In genomic region chr7:118352854-118353453, GRCh38 we compare ENCODE assay signal across 9 cellular contexts.
A peak's percentile ranks its signal among the peaks of the same experiment; 100 is the strongest.
DNase-seq lines count a peak whose midpoint lies in the region; ATAC-seq and TF ChIP-seq lines count a peak whose summit lies in the region.
"Had no signal": no experiment of that assay in that cellular context is flagged by ENCODE, and none has a peak within 500 bp of the region (broad histone marks: within the 10 kb centered on the region; RNA-seq: fewer than 3 reads in every experiment).

No MANE protein-coding gene starts in this region.

- H3K4me3 Mint-ChIP-seq in activated CD8-positive, alpha-beta memory T cell treated with anti-CD3 and anti-CD28 coated beads, Interleukin-2, amount 10 ng/mL, durations not matched to agents 7 days and 5 days: no peak overlapping the region
- H3K4me3 Mint-ChIP-seq: central memory CD8-positive, alpha-beta T cell had no signal

- H3K36me3 Mint-ChIP-seq in activated CD8-positive, alpha-beta memory T cell treated with anti-CD3 and anti-CD28 coated beads, Interleukin-2, amount 10 ng/mL, durations not matched to agents 7 days and 5 days: no peaks in the 10 kb centered on the region

- TF ChIP-seq EP300 in SK-N-SH (IDR thresholded peaks at IDR 0.05; ENCODE audit: borderline replicate concordance in 1 of 2, low read depth in 1 of 2, low read length in 1 of 2): no peak
- TF ChIP-seq EP300 in ovary (IDR thresholded peaks at IDR 0.05): no peak

- no peak overlapping the region for H3K4me2 ChIP-seq in SK-N-SH

- peaks cover 4% of the 10 kb centered on the region for H3K4me1 Mint-ChIP-seq in activated CD8-positive, alpha-beta memory T cell treated with anti-CD3 and anti-CD28 coated beads, Interleukin-2, amount 10 ng/mL, durations not matched to agents 7 days and 5 days
- H3K4me1 Mint-ChIP-seq: central memory CD8-positive, alpha-beta T cell had no signal

- H3K79me2 ChIP-seq in SK-N-SH (ENCODE audit: insufficient read depth): no peaks in the 10 kb centered on the region

- intact Hi-C loops in ovary (cut with DNase I): no loop called here

- CTCF ChIA-PET in SK-N-SH (lab: Yijun Ruan, JAX): interaction anchor here (0.6 to 3.7 kb wide), 32 partner anchors 8 to 866 kb away, joined by 3 to 52 read pairs (median 4); no protein-coding TSS in a partner anchor
- CTCF ChIA-PET in activated CD8-positive, alpha-beta memory T cell treated with anti-CD3 and anti-CD28 coated beads, Interleukin-2, amount 10 ng/mL, durations not matched to agents 7 days and 5 days (lab: Charles Lee): no interaction called here

- TF ChIP-seq RAD21 in SK-N-SH (IDR thresholded peaks at IDR 0.05; ENCODE audit: low read length): peak; percentile 88

- no peak for TF ChIP-seq POLR2A in ovary (IDR thresholded peaks at IDR 0.05)

- DNase-seq in LNCaP clone FGC (ENCODE audit: low read depth) (peak; percentile 46), SK-N-SH (peak; percentile 16), left lobe of liver (ENCODE audit: low spot score) (no peak), activated gamma-delta T cell treated with Interleukin-2 at 50 U/mL for 16 hours (no peak), ovary (no peak)
- no peak for DNase-seq in activated CD8-positive, alpha-beta memory T cell treated with anti-CD3 and anti-CD28 coated beads, Interleukin-2, amount 10 ng/mL, durations not matched to agents 7 days and 5 days

- H3K36me3 ChIP-seq in SK-N-SH (replicated peaks in 1 of 2; ENCODE audit: control insufficient read depth in 1 of 2, insufficient read depth in 2 of 2, low read length in 1 of 2): no peaks in the 10 kb centered on the region
- no peaks in the 10 kb centered on the region for H3K36me3 ChIP-seq in ovary

- no peak overlapping the region for H3K27ac Mint-ChIP-seq in activated CD8-positive, alpha-beta memory T cell treated with anti-CD3 and anti-CD28 coated beads, Interleukin-2, amount 10 ng/mL, durations not matched to agents 7 days and 5 days

- H4K20me1 ChIP-seq in SK-N-SH (ENCODE audit: insufficient read depth): no peaks in the 10 kb centered on the region

- no peaks in the 10 kb centered on the region for H3K9me2 ChIP-seq in SK-N-SH

- no peaks in the 10 kb centered on the region for H3K4me1 ChIP-seq in SK-N-SH (ENCODE audit: control insufficient read depth in 1 of 2, insufficient read depth in 2 of 2, low read depth in 1 of 2, low read length in 1 of 2)
- no peaks in the 10 kb centered on the region for H3K4me1 ChIP-seq in ovary (ENCODE audit: insufficient read depth)

- H3K4me3 ChIP-seq in LNCaP clone FGC (ENCODE audit: low read depth, low read length) (no peak overlapping the region), SK-N-SH (ENCODE audit: low read depth in 2 of 2, low read length in 1 of 2) (no peak overlapping the region), ovary (no peak overlapping the region)

- H3K9me3 Mint-ChIP-seq in activated CD8-positive, alpha-beta memory T cell treated with anti-CD3 and anti-CD28 coated beads, Interleukin-2, amount 10 ng/mL, durations not matched to agents 7 days and 5 days (ENCODE audit: low read depth): peaks cover 2% of the 10 kb centered on the region
- H3K9me3 Mint-ChIP-seq: central memory CD8-positive, alpha-beta T cell had no signal

- peaks cover 5% of the 10 kb centered on the region for H3K27me3 Mint-ChIP-seq in activated CD8-positive, alpha-beta memory T cell treated with anti-CD3 and anti-CD28 coated beads, Interleukin-2, amount 10 ng/mL, durations not matched to agents 7 days and 5 days
- H3K27me3 Mint-ChIP-seq: central memory CD8-positive, alpha-beta T cell had no signal

- H3K27ac ChIP-seq in SK-N-SH (ENCODE audit: low read depth in 2 of 2, low read length in 1 of 2): no peak overlapping the region
- H3K27ac ChIP-seq in ovary: no peak overlapping the region

- no peaks in the 10 kb centered on the region for H3K9me3 ChIP-seq in SK-N-SH
- H3K9me3 ChIP-seq in ovary: no peaks in the 10 kb centered on the region

- ATAC-seq in GM18519 (IDR thresholded peaks at IDR 0.05; ENCODE audit: low FRiP score, unreplicated experiment) (peak; percentile 63), left lobe of liver (peak; percentile 26), GM19467 (IDR thresholded peaks at IDR 0.05; ENCODE audit: unreplicated experiment) (no peak)
- ATAC-seq in activated CD8-positive, alpha-beta memory T cell treated with anti-CD3 and anti-CD28 coated beads, Interleukin-2, amount 10 ng/mL, durations not matched to agents 7 days and 5 days: no peak

- H3K9ac ChIP-seq in SK-N-SH: no peak overlapping the region

- H3F3A ChIP-seq in SK-N-SH (replicated peaks; ENCODE audit: insufficient read depth): no peaks in the 10 kb centered on the region

- no peak overlapping the region for H2AFZ ChIP-seq in SK-N-SH (ENCODE audit: low read depth)

- WGBS in SK-N-SH (ENCODE audit: low lambda C conversion rate): 35% methylated on average over 3 of the region's 3 CpGs
- 44 to 52% (median 45%) methylated on average over 3 of the region's 3 CpGs for WGBS in ovary, 3 donors

- TF ChIP-seq CTCF in LNCaP clone FGC (IDR thresholded peaks at IDR 0.05; ENCODE audit: control insufficient read depth, extremely low read depth, insufficient read depth) (peak; percentile 65), SK-N-SH (IDR thresholded peaks at IDR 0.05) (peak; percentile 57), ovary (IDR thresholded peaks at IDR 0.05) (no peak)

- H3K27me3 ChIP-seq in SK-N-SH (ENCODE audit: insufficient read depth) (no peaks in the 10 kb centered on the region), ovary (no peaks in the 10 kb centered on the region)

- POLR2A ChIA-PET in SK-N-SH (lab: Yijun Ruan, JAX): no interaction called here

TF ChIP-seq in SK-N-SH, 30 proteins besides CTCF, POLR2A, EP300 and RAD21:
- peak; percentile 60 for TF ChIP-seq SMC3 (IDR thresholded peaks at IDR 0.05; ENCODE audit: low read depth, low read length)
- no peak for TF ChIP-seq MXI1 (IDR thresholded peaks at IDR 0.05; ENCODE audit: low read depth, low read length)

Comparison
In these comparisons a context has a peak if more than half of its experiments do, and no peak if none do; other contexts are left out.
1. ATAC-seq: peak in GM18519 (single experiment) and left lobe of liver (single experiment); none in activated CD8-positive, alpha-beta memory T cell treated with anti-CD3 and anti-CD28 coated beads, Interleukin-2, amount 10 ng/mL, durations not matched to agents 7 days and 5 days (single experiment) and GM19467 (single experiment).
2. DNase-seq: peak in LNCaP clone FGC (single experiment) and SK-N-SH (single experiment); none in left lobe of liver (single experiment), activated CD8-positive, alpha-beta memory T cell treated with anti-CD3 and anti-CD28 coated beads, Interleukin-2, amount 10 ng/mL, durations not matched to agents 7 days and 5 days (single experiment), activated gamma-delta T cell treated with Interleukin-2 at 50 U/mL for 16 hours (single experiment) and ovary (0 of 5).
3. CTCF ChIP-seq: peak in LNCaP clone FGC (single experiment) and SK-N-SH (single experiment); none in ovary (0 of 3).